Comparison of ENCODE assay signal across 1 cellular context in the genomic region with DNA sequence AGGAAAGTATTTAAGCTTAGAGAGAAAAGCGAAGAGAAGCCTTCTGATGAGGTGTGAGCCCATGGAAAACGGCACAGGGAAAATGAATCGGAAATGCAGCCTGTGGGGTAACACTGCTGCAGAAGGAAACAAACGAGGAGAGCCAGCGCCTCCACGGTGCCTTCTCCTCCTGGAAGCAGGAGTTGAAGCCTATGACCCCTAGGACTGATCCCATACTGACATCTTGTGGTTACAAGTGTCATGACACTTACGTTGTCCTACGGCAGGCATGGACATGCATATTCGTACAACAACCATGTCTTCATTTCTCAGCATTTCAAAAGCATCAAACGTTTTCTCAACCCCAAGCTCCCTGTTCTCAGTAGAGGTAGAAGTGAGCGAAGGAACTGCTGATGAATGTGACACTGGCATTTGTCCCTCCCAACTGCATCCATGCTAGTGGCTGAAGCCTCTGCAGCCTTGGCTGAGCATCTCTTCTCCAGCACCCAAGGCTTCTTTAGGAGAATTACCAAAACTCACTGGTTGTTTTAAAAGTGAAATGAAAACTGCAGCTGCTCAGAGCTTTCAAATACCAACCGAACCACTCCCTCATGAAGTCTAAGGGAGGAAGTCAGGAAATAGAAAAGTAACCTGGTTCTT.
A peak's percentile ranks its signal among the peaks of the same experiment; 100 is the strongest.
TF ChIP-seq lines count a peak whose summit lies in the region.

No MANE protein-coding gene starts in this region.

TF ChIP-seq in HepG2, 621 proteins besides CTCF, POLR2A, EP300 and RAD21 (continued from another document):
- TF ChIP-seq, protein P1, sequence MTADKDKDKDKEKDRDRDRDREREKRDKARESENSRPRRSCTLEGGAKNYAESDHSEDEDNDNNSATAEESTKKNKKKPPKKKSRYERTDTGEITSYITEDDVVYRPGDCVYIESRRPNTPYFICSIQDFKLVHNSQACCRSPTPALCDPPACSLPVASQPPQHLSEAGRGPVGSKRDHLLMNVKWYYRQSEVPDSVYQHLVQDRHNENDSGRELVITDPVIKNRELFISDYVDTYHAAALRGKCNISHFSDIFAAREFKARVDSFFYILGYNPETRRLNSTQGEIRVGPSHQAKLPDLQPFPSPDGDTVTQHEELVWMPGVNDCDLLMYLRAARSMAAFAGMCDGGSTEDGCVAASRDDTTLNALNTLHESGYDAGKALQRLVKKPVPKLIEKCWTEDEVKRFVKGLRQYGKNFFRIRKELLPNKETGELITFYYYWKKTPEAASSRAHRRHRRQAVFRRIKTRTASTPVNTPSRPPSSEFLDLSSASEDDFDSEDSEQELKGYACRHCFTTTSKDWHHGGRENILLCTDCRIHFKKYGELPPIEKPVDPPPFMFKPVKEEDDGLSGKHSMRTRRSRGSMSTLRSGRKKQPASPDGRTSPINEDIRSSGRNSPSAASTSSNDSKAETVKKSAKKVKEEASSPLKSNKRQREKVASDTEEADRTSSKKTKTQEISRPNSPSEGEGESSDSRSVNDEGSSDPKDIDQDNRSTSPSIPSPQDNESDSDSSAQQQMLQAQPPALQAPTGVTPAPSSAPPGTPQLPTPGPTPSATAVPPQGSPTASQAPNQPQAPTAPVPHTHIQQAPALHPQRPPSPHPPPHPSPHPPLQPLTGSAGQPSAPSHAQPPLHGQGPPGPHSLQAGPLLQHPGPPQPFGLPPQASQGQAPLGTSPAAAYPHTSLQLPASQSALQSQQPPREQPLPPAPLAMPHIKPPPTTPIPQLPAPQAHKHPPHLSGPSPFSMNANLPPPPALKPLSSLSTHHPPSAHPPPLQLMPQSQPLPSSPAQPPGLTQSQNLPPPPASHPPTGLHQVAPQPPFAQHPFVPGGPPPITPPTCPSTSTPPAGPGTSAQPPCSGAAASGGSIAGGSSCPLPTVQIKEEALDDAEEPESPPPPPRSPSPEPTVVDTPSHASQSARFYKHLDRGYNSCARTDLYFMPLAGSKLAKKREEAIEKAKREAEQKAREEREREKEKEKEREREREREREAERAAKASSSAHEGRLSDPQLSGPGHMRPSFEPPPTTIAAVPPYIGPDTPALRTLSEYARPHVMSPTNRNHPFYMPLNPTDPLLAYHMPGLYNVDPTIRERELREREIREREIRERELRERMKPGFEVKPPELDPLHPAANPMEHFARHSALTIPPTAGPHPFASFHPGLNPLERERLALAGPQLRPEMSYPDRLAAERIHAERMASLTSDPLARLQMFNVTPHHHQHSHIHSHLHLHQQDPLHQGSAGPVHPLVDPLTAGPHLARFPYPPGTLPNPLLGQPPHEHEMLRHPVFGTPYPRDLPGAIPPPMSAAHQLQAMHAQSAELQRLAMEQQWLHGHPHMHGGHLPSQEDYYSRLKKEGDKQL (CRISPR knock-in tag; IDR thresholded peaks at IDR 0.05; ENCODE audit: low read depth): no peak
- peak; percentile 85 for TF ChIP-seq SMC3 (IDR thresholded peaks at IDR 0.05; ENCODE audit: low read length)
- no peak for TF ChIP-seq ZNF761 (CRISPR knock-in tag; conservative IDR thresholded peaks at IDR 0.05)
- no peak for TF ChIP-seq REL (CRISPR knock-in tag; conservative IDR thresholded peaks at IDR 0.05)
- TF ChIP-seq, protein P2, sequence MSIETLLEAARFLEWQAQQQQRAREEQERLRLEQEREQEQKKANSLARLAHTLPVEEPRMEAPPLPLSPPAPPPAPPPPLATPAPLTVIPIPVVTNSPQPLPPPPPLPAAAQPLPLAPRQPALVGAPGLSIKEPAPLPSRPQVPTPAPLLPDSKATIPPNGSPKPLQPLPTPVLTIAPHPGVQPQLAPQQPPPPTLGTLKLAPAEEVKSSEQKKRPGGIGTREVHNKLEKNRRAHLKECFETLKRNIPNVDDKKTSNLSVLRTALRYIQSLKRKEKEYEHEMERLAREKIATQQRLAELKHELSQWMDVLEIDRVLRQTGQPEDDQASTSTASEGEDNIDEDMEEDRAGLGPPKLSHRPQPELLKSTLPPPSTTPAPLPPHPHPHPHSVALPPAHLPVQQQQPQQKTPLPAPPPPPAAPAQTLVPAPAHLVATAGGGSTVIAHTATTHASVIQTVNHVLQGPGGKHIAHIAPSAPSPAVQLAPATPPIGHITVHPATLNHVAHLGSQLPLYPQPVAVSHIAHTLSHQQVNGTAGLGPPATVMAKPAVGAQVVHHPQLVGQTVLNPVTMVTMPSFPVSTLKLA (IDR thresholded peaks at IDR 0.05): no peak
- no peak for TF ChIP-seq NR2F6 (IDR thresholded peaks at IDR 0.05)
- TF ChIP-seq NR2F6 (CRISPR knock-in tag; IDR thresholded peaks at IDR 0.05): 0 out of 2 replicates have a peak, but pooled peaks have one; percentile 30
